Comparison of ENCODE assay signal across 15 cellular contexts in genomic region chr7:31493714-31494181, GRCh38. TPM values are rescaled to one million over a fixed set of nuclear protein-coding genes. Genes with fewer than 3 reads are reported as not detected.
DNase-seq lines count a peak whose midpoint lies in the region; ATAC-seq, FAIRE-seq and TF ChIP-seq lines count a peak whose summit lies in the region.
"Had no signal": no experiment of that assay in that cellular context is flagged by ENCODE, and none has a peak within 500 bp of the region (broad histone marks: within the 10 kb centered on the region; RNA-seq: fewer than 3 reads in every experiment).

No MANE protein-coding gene starts in this region.

- peaks cover 16% of the 10 kb centered on the region for H3K9me3 Mint-ChIP-seq in nephron progenitor cell
- H3K9me3 Mint-ChIP-seq: activated B cell treated with CpG ODN at 0.5 μM for 24 hours; stimulated activated memory B cell treated with anti-CD40 and anti-IgM and Interleukin-4, amounts not matched to agents 10 μg/mL and 1 μg/mL and 100 μg/mL, for 72 hours had no signal

- no peak for FAIRE-seq in small intestine (lab: Jason Lieb, UNC)

- H3K9ac ChIP-seq in HUES48 (ENCODE audit: low read depth, low read length), result no peak overlapping the region

- peaks cover 12% of the 10 kb centered on the region for H3K4me1 ChIP-seq in HUES48 (ENCODE audit: control insufficient read depth, insufficient read depth, low read length)
- H3K4me1 ChIP-seq in right cardiac atrium (ENCODE audit: control insufficient read depth, insufficient read depth, low read length), result no peaks in the 10 kb centered on the region
- H3K4me1 ChIP-seq in small intestine (ENCODE audit: control insufficient read depth in 2 of 2, insufficient read depth in 1 of 2, low read depth in 1 of 2, low read length in 1 of 2), result no peaks in the 10 kb centered on the region
- H3K4me1 ChIP-seq in prostate gland (replicated peaks), result no peaks in the 10 kb centered on the region

- intact Hi-C loops in right cardiac atrium (cut with DNase I) (no loop called here), prostate gland (cut with DNase I) (no loop called here)

- H3K27me3 ChIP-seq in HUES48 (ENCODE audit: control insufficient read depth, insufficient read depth, low read length), result no peaks in the 10 kb centered on the region
- no peaks in the 10 kb centered on the region for H3K27me3 ChIP-seq in right cardiac atrium (ENCODE audit: control insufficient read depth, insufficient read depth)
- H3K27me3 ChIP-seq in small intestine (ENCODE audit: control insufficient read depth in 2 of 2, insufficient read depth in 2 of 2, low read length in 2 of 2), result no peaks in the 10 kb centered on the region
- no peaks in the 10 kb centered on the region for H3K27me3 ChIP-seq in prostate gland (replicated peaks; ENCODE audit: insufficient read depth)
- H3K27me3 ChIP-seq: brain microvascular endothelial cell had no signal

- no peak overlapping the region for H3K4me3 Mint-ChIP-seq in nephron progenitor cell
- H3K4me3 Mint-ChIP-seq: activated B cell treated with CpG ODN at 0.5 μM for 24 hours; activated T-cell treated with anti-CD3 and anti-CD28 coated beads, Interleukin-2, amount 50 U/mL, for 24 hours; nephron; stimulated activated memory B cell treated with anti-CD40 and anti-IgM and Interleukin-4, amounts not matched to agents 10 μg/mL and 1 μg/mL and 100 μg/mL, for 72 hours had no signal

- TF ChIP-seq POLR2A in prostate gland (IDR thresholded peaks at IDR 0.05), result no peak

- H3K27ac ChIP-seq in HUES48 (ENCODE audit: low read depth, low read length), result peak overlapping the region; percentile 89
- H3K27ac ChIP-seq in right cardiac atrium (ENCODE audit: low read length), result peak overlapping the region; percentile 48
- no peak overlapping the region for H3K27ac ChIP-seq in small intestine (ENCODE audit: low read depth in 1 of 2, low read length in 1 of 2)
- no peak overlapping the region for H3K27ac ChIP-seq in prostate gland
- H3K27ac ChIP-seq: brain microvascular endothelial cell had no signal

- H3K36me3 ChIP-seq in HUES48 (ENCODE audit: control insufficient read depth, insufficient read depth, low read length) (no peaks in the 10 kb centered on the region), small intestine (ENCODE audit: control insufficient read depth in 2 of 2, insufficient read depth in 2 of 2, low read length in 2 of 2) (no peaks in the 10 kb centered on the region), prostate gland (no peaks in the 10 kb centered on the region)
- H3K36me3 ChIP-seq: brain microvascular endothelial cell had no signal

- H3K27me3 Mint-ChIP-seq in nephron progenitor cell (ENCODE audit: low read depth, poor library complexity), result no peaks in the 10 kb centered on the region
- H3K27me3 Mint-ChIP-seq: activated B cell treated with CpG ODN at 0.5 μM for 24 hours had no signal

- H3K9me3 ChIP-seq in HUES48 (ENCODE audit: control insufficient read depth, insufficient read depth, low read length), result no peaks in the 10 kb centered on the region
- no peaks in the 10 kb centered on the region for H3K9me3 ChIP-seq in right cardiac atrium (ENCODE audit: control insufficient read depth, low read length)
- no peaks in the 10 kb centered on the region for H3K9me3 ChIP-seq in small intestine (ENCODE audit: control insufficient read depth, low read depth)
- no peaks in the 10 kb centered on the region for H3K9me3 ChIP-seq in prostate gland

- DNase-seq in OCI-M1 (lab: John Stamatoyannopoulos, UW) (peak; percentile 1), right cardiac atrium (peak in 2 of 3 donors; percentile 26 to 61), small intestine (peak; percentile 46), prostate gland (ENCODE audit: low spot score) (no peak), nephron progenitor cell (no peak)
- DNase-seq: activated B cell treated with CpG ODN at 0.5 μM for 24 hours; activated T-cell treated with anti-CD3 and anti-CD28 coated beads, Interleukin-2, amount 50 U/mL, for 24 hours; brain microvascular endothelial cell; DND-41; IMR-90; NCI-H2107 had no signal

- no peak overlapping the region for H3K27ac Mint-ChIP-seq in nephron progenitor cell
- H3K27ac Mint-ChIP-seq: activated B cell treated with CpG ODN at 0.5 μM for 24 hours; activated T-cell treated with anti-CD3 and anti-CD28 coated beads, Interleukin-2, amount 50 U/mL, for 24 hours; nephron; stimulated activated memory B cell treated with anti-CD40 and anti-IgM and Interleukin-4, amounts not matched to agents 10 μg/mL and 1 μg/mL and 100 μg/mL, for 72 hours had no signal

- TF ChIP-seq CTCF in prostate gland (IDR thresholded peaks at IDR 0.05) (no peak), nephron progenitor cell (IDR thresholded peaks at IDR 0.05) (no peak)

- peak; percentile 80 for ATAC-seq in right cardiac atrium
- no peak for ATAC-seq in GM19035 (IDR thresholded peaks at IDR 0.05; ENCODE audit: unreplicated experiment)
- ATAC-seq: stimulated activated memory B cell treated with anti-CD40 and anti-IgM and Interleukin-4, amounts not matched to agents 10 μg/mL and 1 μg/mL and 100 μg/mL, for 72 hours had no signal

- H3K4me3 ChIP-seq in HUES48 (ENCODE audit: low read depth, low read length) (no peak overlapping the region), right cardiac atrium (ENCODE audit: low read length) (no peak overlapping the region), small intestine (ENCODE audit: low read depth in 1 of 2, low read length in 2 of 2) (no peak overlapping the region), prostate gland (no peak overlapping the region)

- 21% methylated on average over 3 of the region's 3 CpGs for WGBS in right cardiac atrium
- 0 to 24% (median 9%) methylated on average over 3 of the region's 3 CpGs for WGBS in small intestine, 3 donors
- WGBS in prostate gland, result 41% methylated on average over 3 of the region's 3 CpGs

- peaks cover 8% of the 10 kb centered on the region for H3K36me3 Mint-ChIP-seq in nephron progenitor cell (ENCODE audit: low read depth)
- H3K36me3 Mint-ChIP-seq: stimulated activated memory B cell treated with anti-CD40 and anti-IgM and Interleukin-4, amounts not matched to agents 10 μg/mL and 1 μg/mL and 100 μg/mL, for 72 hours had no signal

- H3K4me1 Mint-ChIP-seq in nephron progenitor cell, result peaks cover 65% of the 10 kb centered on the region
- H3K4me1 Mint-ChIP-seq: activated B cell treated with CpG ODN at 0.5 μM for 24 hours; stimulated activated memory B cell treated with anti-CD40 and anti-IgM and Interleukin-4, amounts not matched to agents 10 μg/mL and 1 μg/mL and 100 μg/mL, for 72 hours had no signal

RNA-seq across cellular contexts. Expression of gene ITPRID1, which starts 20.1 kb away (rescaled TPM):
- total RNA-seq in right cardiac atrium, result not detected
- polyA plus RNA-seq in right cardiac atrium, result not detected
- polyA plus RNA-seq in small intestine, result under 1 TPM in 1 of 3 donors, not detected in 2; 0.25 TPM
- under 1 TPM in 1 of 2 donors, not detected in 1; 0.17 TPM for total RNA-seq in prostate gland
- total RNA-seq: activated B cell treated with CpG ODN at 0.5 μM for 24 hours, IMR-90 had no signal
- polyA plus RNA-seq: IMR-90 had no signal

Comparison
In these comparisons a context has a peak if more than half of its experiments do, and no peak if none do; other contexts are left out.
1. H3K27ac ChIP-seq: peak in HUES48 (single experiment) and right cardiac atrium (single experiment); none in small intestine (0 of 2) and prostate gland (0 of 2).
2. DNase-seq: peak in OCI-M1 (single experiment), right cardiac atrium (2 of 3) and small intestine (single experiment); none in prostate gland (single experiment) and nephron progenitor cell (single experiment).